ENCODE assay signal across 1 cellular context in the genomic region with DNA sequence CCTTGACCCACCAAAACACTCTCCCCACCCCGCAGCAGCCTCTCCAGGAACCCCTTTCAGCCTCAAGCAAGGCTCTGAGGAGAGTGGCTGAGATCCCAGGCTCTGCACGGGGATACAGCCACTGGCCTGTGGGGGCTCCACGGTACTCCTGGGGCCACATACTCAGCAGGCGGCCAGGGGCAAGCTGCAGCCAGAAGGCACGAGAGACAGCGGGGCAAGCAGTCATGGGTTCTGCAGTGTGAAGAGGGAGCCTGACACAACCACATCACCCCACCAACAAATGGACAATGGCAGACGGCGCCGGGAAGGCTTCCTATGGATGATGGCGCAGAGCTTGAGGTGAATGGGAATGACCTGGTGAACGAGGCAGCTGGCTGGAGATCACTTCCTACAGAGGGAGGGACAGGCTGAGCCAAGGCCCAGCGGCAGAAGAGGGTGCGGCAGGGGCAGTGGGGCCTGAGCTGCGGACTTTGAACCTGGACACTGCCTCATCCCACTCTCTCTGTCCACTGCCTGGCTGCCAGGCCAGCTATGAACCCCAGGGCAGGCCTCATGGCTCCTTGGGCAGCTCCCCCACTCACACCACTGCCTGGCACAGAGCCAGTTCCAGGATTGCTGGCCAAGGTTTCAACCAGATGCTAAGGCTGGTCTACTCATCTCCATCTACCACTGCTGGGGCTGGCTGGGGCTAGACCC.
TF ChIP-seq lines count a peak whose summit lies in the region.

No MANE protein-coding gene starts in this region.

TF ChIP-seq in HepG2, 621 proteins besides CTCF, POLR2A, EP300 and RAD21 (continued from another document and continues in another):
- TF ChIP-seq, protein P1, sequence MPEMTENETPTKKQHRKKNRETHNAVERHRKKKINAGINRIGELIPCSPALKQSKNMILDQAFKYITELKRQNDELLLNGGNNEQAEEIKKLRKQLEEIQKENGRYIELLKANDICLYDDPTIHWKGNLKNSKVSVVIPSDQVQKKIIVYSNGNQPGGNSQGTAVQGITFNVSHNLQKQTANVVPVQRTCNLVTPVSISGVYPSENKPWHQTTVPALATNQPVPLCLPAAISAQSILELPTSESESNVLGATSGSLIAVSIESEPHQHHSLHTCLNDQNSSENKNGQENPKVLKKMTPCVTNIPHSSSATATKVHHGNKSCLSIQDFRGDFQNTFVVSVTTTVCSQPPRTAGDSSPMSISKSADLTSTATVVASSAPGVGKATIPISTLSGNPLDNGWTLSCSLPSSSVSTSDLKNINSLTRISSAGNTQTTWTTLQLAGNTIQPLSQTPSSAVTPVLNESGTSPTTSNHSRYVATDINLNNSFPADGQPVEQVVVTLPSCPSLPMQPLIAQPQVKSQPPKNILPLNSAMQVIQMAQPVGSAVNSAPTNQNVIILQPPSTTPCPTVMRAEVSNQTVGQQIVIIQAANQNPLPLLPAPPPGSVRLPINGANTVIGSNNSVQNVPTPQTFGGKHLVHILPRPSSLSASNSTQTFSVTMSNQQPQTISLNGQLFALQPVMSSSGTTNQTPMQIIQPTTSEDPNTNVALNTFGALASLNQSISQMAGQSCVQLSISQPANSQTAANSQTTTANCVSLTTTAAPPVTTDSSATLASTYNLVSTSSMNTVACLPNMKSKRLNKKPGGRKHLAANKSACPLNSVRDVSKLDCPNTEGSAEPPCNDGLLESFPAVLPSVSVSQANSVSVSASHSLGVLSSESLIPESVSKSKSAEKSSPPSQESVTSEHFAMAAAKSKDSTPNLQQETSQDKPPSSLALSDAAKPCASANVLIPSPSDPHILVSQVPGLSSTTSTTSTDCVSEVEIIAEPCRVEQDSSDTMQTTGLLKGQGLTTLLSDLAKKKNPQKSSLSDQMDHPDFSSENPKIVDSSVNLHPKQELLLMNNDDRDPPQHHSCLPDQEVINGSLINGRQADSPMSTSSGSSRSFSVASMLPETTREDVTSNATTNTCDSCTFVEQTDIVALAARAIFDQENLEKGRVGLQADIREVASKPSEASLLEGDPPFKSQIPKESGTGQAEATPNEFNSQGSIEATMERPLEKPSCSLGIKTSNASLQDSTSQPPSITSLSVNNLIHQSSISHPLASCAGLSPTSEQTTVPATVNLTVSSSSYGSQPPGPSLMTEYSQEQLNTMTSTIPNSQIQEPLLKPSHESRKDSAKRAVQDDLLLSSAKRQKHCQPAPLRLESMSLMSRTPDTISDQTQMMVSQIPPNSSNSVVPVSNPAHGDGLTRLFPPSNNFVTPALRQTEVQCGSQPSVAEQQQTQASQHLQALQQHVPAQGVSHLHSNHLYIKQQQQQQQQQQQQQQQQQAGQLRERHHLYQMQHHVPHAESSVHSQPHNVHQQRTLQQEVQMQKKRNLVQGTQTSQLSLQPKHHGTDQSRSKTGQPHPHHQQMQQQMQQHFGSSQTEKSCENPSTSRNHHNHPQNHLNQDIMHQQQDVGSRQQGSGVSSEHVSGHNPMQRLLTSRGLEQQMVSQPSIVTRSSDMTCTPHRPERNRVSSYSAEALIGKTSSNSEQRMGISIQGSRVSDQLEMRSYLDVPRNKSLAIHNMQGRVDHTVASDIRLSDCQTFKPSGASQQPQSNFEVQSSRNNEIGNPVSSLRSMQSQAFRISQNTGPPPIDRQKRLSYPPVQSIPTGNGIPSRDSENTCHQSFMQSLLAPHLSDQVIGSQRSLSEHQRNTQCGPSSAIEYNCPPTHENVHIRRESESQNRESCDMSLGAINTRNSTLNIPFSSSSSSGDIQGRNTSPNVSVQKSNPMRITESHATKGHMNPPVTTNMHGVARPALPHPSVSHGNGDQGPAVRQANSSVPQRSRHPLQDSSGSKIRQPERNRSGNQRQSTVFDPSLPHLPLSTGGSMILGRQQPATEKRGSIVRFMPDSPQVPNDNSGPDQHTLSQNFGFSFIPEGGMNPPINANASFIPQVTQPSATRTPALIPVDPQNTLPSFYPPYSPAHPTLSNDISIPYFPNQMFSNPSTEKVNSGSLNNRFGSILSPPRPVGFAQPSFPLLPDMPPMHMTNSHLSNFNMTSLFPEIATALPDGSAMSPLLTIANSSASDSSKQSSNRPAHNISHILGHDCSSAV (CRISPR knock-in tag; IDR thresholded peaks at IDR 0.05; ENCODE audit: borderline replicate concordance) = peak; percentile 44; the same call in 1 of the 2 replicates
- no peak for TF ChIP-seq ONECUT2 (CRISPR knock-in tag; IDR thresholded peaks at IDR 0.05)
- TF ChIP-seq RBAK (CRISPR knock-in tag; IDR thresholded peaks at IDR 0.05) = no peak
- no peak for TF ChIP-seq HNRNPUL1 (IDR thresholded peaks at IDR 0.05; ENCODE audit: low read depth, low read length)
- peak; percentile 94 for TF ChIP-seq TARDBP (CRISPR knock-in tag; IDR thresholded peaks at IDR 0.05)
- TF ChIP-seq NONO (IDR thresholded peaks at IDR 0.05) = no peak
- TF ChIP-seq NONO (CRISPR knock-in tag; conservative IDR thresholded peaks at IDR 0.05) = peak; percentile 35; the same call in 1 of the 2 replicates
- TF ChIP-seq, protein P2, sequence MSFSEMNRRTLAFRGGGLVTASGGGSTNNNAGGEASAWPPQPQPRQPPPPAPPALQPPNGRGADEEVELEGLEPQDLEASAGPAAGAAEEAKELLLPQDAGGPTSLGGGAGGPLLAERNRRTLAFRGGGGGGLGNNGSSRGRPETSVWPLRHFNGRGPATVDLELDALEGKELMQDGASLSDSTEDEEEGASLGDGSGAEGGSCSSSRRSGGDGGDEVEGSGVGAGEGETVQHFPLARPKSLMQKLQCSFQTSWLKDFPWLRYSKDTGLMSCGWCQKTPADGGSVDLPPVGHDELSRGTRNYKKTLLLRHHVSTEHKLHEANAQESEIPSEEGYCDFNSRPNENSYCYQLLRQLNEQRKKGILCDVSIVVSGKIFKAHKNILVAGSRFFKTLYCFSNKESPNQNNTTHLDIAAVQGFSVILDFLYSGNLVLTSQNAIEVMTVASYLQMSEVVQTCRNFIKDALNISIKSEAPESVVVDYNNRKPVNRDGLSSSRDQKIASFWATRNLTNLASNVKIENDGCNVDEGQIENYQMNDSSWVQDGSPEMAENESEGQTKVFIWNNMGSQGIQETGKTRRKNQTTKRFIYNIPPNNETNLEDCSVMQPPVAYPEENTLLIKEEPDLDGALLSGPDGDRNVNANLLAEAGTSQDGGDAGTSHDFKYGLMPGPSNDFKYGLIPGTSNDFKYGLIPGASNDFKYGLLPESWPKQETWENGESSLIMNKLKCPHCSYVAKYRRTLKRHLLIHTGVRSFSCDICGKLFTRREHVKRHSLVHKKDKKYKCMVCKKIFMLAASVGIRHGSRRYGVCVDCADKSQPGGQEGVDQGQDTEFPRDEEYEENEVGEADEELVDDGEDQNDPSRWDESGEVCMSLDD (CRISPR knock-in tag; IDR thresholded peaks at IDR 0.05; ENCODE audit: borderline replicate concordance) = peak; percentile 96
- no peak for TF ChIP-seq ZNF557 (CRISPR knock-in tag; IDR thresholded peaks at IDR 0.05)
- peak; percentile 63; the same call in 1 of the 2 replicates for TF ChIP-seq PITX1 (CRISPR knock-in tag; IDR thresholded peaks at IDR 0.05)
- TF ChIP-seq TAF1 (CRISPR knock-in tag; IDR thresholded peaks at IDR 0.05) = peak; percentile 38; the same call in 1 of the 2 replicates
- no peak for TF ChIP-seq TOE1 (CRISPR knock-in tag; IDR thresholded peaks at IDR 0.05)
- no peak for TF ChIP-seq PLRG1 (conservative IDR thresholded peaks at IDR 0.05)
- TF ChIP-seq ZFP41 (CRISPR knock-in tag; IDR thresholded peaks at IDR 0.05; ENCODE audit: borderline replicate concordance) = no peak
- TF ChIP-seq, protein P3, sequence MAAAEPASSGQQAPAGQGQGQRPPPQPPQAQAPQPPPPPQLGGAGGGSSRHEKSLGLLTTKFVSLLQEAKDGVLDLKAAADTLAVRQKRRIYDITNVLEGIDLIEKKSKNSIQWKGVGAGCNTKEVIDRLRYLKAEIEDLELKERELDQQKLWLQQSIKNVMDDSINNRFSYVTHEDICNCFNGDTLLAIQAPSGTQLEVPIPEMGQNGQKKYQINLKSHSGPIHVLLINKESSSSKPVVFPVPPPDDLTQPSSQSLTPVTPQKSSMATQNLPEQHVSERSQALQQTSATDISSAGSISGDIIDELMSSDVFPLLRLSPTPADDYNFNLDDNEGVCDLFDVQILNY (CRISPR knock-in tag; conservative IDR thresholded peaks at IDR 0.05) = no peak
- no peak for TF ChIP-seq CHCHD3 (CRISPR knock-in tag; IDR thresholded peaks at IDR 0.05)
- peak; percentile 81 for TF ChIP-seq XRCC5 (optimal IDR thresholded peaks at IDR 0.05; ENCODE audit: low read length)
- TF ChIP-seq, protein P4, sequence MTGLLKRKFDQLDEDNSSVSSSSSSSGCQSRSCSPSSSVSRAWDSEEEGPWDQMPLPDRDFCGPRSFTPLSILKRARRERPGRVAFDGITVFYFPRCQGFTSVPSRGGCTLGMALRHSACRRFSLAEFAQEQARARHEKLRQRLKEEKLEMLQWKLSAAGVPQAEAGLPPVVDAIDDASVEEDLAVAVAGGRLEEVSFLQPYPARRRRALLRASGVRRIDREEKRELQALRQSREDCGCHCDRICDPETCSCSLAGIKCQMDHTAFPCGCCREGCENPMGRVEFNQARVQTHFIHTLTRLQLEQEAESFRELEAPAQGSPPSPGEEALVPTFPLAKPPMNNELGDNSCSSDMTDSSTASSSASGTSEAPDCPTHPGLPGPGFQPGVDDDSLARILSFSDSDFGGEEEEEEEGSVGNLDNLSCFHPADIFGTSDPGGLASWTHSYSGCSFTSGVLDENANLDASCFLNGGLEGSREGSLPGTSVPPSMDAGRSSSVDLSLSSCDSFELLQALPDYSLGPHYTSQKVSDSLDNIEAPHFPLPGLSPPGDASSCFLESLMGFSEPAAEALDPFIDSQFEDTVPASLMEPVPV (CRISPR knock-in tag; IDR thresholded peaks at IDR 0.05) = peak; percentile 79; the same call in 1 of the 2 replicates
- TF ChIP-seq, protein P5, sequence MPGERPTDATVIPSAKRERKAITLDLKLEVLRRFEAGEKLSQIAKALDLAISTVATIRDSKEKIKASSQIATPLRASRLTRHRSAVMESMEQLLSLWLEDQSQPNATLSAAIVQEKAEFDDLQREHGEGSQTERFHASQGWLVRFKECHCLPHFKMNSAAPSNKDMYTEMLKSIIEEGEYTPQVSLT (CRISPR knock-in tag; IDR thresholded peaks at IDR 0.05; ENCODE audit: borderline replicate concordance, low read depth) = no peak
- TF ChIP-seq NFKB2 (CRISPR knock-in tag; IDR thresholded peaks at IDR 0.05; ENCODE audit: borderline replicate concordance) = peak; percentile 82; the same call in 1 of the 2 replicates
- peak; percentile 96 for TF ChIP-seq ZNF296 (CRISPR knock-in tag; conservative IDR thresholded peaks at IDR 0.05)
- no peak for TF ChIP-seq ZNF879 (CRISPR knock-in tag; IDR thresholded peaks at IDR 0.05)
- TF ChIP-seq ZNF878 (CRISPR knock-in tag; IDR thresholded peaks at IDR 0.05) = no peak
- TF ChIP-seq, protein P6, sequence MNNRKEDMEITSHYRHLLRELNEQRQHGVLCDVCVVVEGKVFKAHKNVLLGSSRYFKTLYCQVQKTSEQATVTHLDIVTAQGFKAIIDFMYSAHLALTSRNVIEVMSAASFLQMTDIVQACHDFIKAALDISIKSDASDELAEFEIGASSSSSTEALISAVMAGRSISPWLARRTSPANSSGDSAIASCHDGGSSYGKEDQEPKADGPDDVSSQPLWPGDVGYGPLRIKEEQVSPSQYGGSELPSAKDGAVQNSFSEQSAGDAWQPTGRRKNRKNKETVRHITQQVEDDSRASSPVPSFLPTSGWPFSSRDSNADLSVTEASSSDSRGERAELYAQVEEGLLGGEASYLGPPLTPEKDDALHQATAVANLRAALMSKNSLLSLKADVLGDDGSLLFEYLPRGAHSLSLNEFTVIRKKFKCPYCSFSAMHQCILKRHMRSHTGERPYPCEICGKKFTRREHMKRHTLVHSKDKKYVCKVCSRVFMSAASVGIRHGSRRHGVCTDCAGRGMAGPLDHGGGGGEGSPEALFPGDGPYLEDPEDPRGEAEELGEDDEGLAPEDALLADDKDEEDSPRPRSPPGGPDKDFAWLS (CRISPR knock-in tag; IDR thresholded peaks at IDR 0.05; ENCODE audit: borderline replicate concordance) = 0 out of 2 replicates have a peak, but pooled peaks have one; percentile 53
- TF ChIP-seq, protein P7, sequence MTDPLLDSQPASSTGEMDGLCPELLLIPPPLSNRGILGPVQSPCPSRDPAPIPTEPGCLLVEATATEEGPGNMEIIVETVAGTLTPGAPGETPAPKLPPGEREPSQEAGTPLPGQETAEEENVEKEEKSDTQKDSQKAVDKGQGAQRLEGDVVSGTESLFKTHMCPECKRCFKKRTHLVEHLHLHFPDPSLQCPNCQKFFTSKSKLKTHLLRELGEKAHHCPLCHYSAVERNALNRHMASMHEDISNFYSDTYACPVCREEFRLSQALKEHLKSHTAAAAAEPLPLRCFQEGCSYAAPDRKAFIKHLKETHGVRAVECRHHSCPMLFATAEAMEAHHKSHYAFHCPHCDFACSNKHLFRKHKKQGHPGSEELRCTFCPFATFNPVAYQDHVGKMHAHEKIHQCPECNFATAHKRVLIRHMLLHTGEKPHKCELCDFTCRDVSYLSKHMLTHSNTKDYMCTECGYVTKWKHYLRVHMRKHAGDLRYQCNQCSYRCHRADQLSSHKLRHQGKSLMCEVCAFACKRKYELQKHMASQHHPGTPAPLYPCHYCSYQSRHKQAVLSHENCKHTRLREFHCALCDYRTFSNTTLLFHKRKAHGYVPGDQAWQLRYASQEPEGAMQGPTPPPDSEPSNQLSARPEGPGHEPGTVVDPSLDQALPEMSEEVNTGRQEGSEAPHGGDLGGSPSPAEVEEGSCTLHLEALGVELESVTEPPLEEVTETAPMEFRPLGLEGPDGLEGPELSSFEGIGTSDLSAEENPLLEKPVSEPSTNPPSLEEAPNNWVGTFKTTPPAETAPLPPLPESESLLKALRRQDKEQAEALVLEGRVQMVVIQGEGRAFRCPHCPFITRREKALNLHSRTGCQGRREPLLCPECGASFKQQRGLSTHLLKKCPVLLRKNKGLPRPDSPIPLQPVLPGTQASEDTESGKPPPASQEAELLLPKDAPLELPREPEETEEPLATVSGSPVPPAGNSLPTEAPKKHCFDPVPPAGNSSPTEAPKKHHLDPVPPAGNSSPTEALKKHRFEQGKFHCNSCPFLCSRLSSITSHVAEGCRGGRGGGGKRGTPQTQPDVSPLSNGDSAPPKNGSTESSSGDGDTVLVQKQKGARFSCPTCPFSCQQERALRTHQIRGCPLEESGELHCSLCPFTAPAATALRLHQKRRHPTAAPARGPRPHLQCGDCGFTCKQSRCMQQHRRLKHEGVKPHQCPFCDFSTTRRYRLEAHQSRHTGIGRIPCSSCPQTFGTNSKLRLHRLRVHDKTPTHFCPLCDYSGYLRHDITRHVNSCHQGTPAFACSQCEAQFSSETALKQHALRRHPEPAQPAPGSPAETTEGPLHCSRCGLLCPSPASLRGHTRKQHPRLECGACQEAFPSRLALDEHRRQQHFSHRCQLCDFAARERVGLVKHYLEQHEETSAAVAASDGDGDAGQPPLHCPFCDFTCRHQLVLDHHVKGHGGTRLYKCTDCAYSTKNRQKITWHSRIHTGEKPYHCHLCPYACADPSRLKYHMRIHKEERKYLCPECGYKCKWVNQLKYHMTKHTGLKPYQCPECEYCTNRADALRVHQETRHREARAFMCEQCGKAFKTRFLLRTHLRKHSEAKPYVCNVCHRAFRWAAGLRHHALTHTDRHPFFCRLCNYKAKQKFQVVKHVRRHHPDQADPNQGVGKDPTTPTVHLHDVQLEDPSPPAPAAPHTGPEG (CRISPR knock-in tag; IDR thresholded peaks at IDR 0.05) = peak; percentile 77; the same call in 1 of the 2 replicates
- no peak for TF ChIP-seq PCBP2 (optimal IDR thresholded peaks at IDR 0.05; ENCODE audit: low read depth, low read length, poor library complexity, severe bottlenecking)
- TF ChIP-seq KLF12 (CRISPR knock-in tag; IDR thresholded peaks at IDR 0.05; ENCODE audit: borderline replicate concordance) = peak; percentile 95
- TF ChIP-seq ZNF33A (CRISPR knock-in tag; IDR thresholded peaks at IDR 0.05; ENCODE audit: borderline replicate concordance) = no peak
- TF ChIP-seq, protein P8, sequence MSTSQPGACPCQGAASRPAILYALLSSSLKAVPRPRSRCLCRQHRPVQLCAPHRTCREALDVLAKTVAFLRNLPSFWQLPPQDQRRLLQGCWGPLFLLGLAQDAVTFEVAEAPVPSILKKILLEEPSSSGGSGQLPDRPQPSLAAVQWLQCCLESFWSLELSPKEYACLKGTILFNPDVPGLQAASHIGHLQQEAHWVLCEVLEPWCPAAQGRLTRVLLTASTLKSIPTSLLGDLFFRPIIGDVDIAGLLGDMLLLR (CRISPR knock-in tag; IDR thresholded peaks at IDR 0.05) = no peak
- no peak for TF ChIP-seq RARG (CRISPR knock-in tag; IDR thresholded peaks at IDR 0.05; ENCODE audit: low read depth)
- no peak for TF ChIP-seq NFE2L2 (IDR thresholded peaks at IDR 0.05; ENCODE audit: low read length)
